In the genomic region with DNA sequence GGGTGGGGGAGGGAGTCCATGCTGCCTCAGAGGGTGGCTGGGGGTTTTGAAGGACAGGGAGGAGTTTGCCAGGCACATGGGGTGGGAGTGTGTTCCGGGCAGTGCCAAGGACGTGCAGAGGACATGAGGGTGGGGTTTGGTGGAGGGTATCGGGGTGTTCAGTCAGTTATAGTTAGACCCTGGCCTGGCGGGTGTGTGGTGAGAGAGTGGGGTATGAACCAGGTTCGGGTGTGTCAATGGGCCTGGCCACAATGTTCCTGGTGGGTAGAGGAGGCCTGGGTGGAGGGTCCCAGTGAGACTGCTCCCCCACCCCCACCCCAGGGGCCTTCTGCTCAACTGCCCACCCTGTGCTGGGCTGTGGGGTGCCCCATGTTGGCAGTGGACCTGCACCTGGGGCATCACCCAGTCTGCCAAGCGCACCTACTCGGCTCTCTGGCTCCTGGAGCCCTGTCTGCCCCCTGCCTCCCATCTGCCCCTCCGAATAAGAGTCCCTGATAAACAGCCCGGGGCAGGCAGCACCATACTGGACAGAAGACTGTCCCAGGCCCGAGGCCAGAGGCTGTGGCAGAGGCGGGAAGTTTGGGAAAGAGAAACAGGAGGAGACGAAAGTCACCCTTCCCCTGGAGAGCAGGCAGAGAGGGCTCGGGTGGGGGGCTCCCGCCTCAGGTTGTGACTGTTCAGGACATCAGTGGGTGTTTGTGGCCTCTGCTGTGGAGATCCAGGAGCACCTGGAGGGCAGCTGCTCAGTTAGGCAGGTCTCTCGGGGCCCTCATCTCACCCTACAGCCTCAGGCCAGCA, we compare ENCODE assay signal across 1 cellular context.
TF ChIP-seq lines count a peak whose summit lies in the region.

No MANE protein-coding gene starts in this region.

TF ChIP-seq in GM12878, 131 proteins besides CTCF, POLR2A, EP300 and RAD21:
- 0 out of 2 replicates have a peak, but pooled peaks have one; percentile 24 for TF ChIP-seq SMAD5 (IDR thresholded peaks at IDR 0.05; ENCODE audit: low read depth)
- TF ChIP-seq POLR2AphosphoS5 (IDR thresholded peaks at IDR 0.05; ENCODE audit: low read length): peak; percentile 82
- TF ChIP-seq MTA2 (IDR thresholded peaks at IDR 0.05; ENCODE audit: low read depth): no peak
- peak; percentile 40; the same call in 1 of the 2 replicates for TF ChIP-seq BACH1 (IDR thresholded peaks at IDR 0.05; ENCODE audit: borderline replicate concordance)
- TF ChIP-seq TBL1XR1 (IDR thresholded peaks at IDR 0.05; ENCODE audit: low read depth, low read length): no peak
- TF ChIP-seq MXI1 (IDR thresholded peaks at IDR 0.05; ENCODE audit: low read depth, low read length): 0 out of 2 replicates have a peak, but pooled peaks have one; percentile 15
- TF ChIP-seq BMI1 (IDR thresholded peaks at IDR 0.05; ENCODE audit: borderline replicate concordance): 0 out of 2 replicates have a peak, but pooled peaks have one; percentile 17
- TF ChIP-seq IKZF1 (conservative IDR thresholded peaks at IDR 0.05): 0 out of 2 replicates have a peak, but pooled peaks have one; percentile 11
- peak; percentile 46; the same call in 1 of the 3 replicates for TF ChIP-seq POU2F2 (IDR thresholded peaks at IDR 0.05; ENCODE audit: borderline replicate concordance, low read depth, low read length)
- peak; percentile 9; the same call in 1 of the 2 replicates for TF ChIP-seq POLR2AphosphoS2 (IDR thresholded peaks at IDR 0.05; ENCODE audit: low read depth, low read length)
- TF ChIP-seq, protein P1, sequence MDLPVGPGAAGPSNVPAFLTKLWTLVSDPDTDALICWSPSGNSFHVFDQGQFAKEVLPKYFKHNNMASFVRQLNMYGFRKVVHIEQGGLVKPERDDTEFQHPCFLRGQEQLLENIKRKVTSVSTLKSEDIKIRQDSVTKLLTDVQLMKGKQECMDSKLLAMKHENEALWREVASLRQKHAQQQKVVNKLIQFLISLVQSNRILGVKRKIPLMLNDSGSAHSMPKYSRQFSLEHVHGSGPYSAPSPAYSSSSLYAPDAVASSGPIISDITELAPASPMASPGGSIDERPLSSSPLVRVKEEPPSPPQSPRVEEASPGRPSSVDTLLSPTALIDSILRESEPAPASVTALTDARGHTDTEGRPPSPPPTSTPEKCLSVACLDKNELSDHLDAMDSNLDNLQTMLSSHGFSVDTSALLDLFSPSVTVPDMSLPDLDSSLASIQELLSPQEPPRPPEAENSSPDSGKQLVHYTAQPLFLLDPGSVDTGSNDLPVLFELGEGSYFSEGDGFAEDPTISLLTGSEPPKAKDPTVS (IDR thresholded peaks at IDR 0.05; ENCODE audit: low read depth, low read length): no peak
- TF ChIP-seq, protein P2, sequence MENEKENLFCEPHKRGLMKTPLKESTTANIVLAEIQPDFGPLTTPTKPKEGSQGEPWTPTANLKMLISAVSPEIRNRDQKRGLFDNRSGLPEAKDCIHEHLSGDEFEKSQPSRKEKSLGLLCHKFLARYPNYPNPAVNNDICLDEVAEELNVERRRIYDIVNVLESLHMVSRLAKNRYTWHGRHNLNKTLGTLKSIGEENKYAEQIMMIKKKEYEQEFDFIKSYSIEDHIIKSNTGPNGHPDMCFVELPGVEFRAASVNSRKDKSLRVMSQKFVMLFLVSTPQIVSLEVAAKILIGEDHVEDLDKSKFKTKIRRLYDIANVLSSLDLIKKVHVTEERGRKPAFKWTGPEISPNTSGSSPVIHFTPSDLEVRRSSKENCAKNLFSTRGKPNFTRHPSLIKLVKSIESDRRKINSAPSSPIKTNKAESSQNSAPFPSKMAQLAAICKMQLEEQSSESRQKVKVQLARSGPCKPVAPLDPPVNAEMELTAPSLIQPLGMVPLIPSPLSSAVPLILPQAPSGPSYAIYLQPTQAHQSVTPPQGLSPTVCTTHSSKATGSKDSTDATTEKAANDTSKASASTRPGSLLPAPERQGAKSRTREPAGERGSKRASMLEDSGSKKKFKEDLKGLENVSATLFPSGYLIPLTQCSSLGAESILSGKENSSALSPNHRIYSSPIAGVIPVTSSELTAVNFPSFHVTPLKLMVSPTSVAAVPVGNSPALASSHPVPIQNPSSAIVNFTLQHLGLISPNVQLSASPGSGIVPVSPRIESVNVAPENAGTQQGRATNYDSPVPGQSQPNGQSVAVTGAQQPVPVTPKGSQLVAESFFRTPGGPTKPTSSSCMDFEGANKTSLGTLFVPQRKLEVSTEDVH (IDR thresholded peaks at IDR 0.05; ENCODE audit: low read depth, partially characterized antibody): peak; percentile 25
- 0 out of 2 replicates have a peak, but pooled peaks have one; percentile 4 for TF ChIP-seq LARP7 (IDR thresholded peaks at IDR 0.05)
